Comparison of ENCODE assay signal across 1 cellular context in the genomic region with DNA sequence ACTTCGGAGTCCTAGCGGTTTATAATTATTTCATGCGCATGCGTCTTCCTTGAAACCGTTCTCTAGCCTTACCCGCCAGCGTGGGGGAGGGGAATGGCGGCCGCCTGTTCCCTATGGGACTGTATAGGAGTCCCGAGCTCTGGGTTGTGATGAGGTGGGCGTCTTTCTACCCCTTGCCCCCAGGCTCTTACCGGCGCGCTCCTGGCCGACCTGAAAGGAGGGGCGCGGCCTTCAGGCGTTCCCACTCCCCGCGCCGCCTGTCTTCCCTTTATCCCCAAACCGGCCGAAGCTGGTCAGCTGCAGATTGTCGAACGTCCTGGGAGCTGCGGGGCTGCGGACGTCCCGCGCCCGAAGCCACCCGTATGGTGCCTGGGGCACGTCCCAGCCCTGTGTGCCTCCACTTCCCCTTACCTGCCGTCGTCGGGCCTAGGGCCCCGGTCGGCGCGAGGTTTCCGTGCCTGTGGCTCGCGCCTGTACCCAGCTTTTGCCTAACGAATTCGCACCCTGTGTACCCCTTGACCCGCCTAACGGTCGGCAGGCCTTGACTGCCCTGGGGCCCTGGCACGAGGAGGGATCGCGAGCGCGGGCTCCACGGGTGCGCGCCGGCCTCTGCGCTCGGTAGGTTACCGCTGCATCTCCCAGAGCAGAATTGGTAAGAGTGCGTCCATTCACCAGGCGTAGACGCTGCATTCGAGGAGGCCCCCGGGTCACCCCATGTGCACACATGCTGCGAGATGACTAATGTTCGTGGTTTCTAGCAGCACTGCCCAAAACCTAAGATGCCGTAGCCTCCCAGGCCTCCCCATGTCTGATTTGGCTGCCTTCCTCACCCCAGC.
TF ChIP-seq lines count a peak whose summit lies in the region.

No MANE protein-coding gene starts in this region.

TF ChIP-seq in HEK293, 187 proteins besides CTCF, POLR2A, EP300 and RAD21 (continued from another document and continues in another):
- 0 out of 2 replicates have a peak, but pooled peaks have one; percentile 11 for TF ChIP-seq ZBTB8A (tag by site-specific recombination; IDR thresholded peaks at IDR 0.05)
- TF ChIP-seq ZSCAN18 (tag by site-specific recombination; IDR thresholded peaks at IDR 0.05) = no peak
- TF ChIP-seq ZNF398 (tag by site-specific recombination; IDR thresholded peaks at IDR 0.05) = no peak
- TF ChIP-seq, protein P1, sequence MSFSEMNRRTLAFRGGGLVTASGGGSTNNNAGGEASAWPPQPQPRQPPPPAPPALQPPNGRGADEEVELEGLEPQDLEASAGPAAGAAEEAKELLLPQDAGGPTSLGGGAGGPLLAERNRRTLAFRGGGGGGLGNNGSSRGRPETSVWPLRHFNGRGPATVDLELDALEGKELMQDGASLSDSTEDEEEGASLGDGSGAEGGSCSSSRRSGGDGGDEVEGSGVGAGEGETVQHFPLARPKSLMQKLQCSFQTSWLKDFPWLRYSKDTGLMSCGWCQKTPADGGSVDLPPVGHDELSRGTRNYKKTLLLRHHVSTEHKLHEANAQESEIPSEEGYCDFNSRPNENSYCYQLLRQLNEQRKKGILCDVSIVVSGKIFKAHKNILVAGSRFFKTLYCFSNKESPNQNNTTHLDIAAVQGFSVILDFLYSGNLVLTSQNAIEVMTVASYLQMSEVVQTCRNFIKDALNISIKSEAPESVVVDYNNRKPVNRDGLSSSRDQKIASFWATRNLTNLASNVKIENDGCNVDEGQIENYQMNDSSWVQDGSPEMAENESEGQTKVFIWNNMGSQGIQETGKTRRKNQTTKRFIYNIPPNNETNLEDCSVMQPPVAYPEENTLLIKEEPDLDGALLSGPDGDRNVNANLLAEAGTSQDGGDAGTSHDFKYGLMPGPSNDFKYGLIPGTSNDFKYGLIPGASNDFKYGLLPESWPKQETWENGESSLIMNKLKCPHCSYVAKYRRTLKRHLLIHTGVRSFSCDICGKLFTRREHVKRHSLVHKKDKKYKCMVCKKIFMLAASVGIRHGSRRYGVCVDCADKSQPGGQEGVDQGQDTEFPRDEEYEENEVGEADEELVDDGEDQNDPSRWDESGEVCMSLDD (tag by site-specific recombination; IDR thresholded peaks at IDR 0.05) = peak; percentile 42
- TF ChIP-seq OVOL3 (tag by site-specific recombination; IDR thresholded peaks at IDR 0.05) = peak; percentile 34; the same call in 1 of the 2 replicates
- peak; percentile 84 for TF ChIP-seq ZNF324 (tag by site-specific recombination; IDR thresholded peaks at IDR 0.05)
- peak; percentile 35 for TF ChIP-seq WT1 (tag by site-specific recombination; IDR thresholded peaks at IDR 0.05)
- peak; percentile 48; the same call in 1 of the 2 replicates for TF ChIP-seq SP7 (tag by site-specific recombination; IDR thresholded peaks at IDR 0.05)
- peak; percentile 49 for TF ChIP-seq KLF8 (tag by site-specific recombination; IDR thresholded peaks at IDR 0.05)
- peak; percentile 11; the same call in 1 of the 2 replicates for TF ChIP-seq ZNF394 (tag by site-specific recombination; IDR thresholded peaks at IDR 0.05; ENCODE audit: borderline replicate concordance)
- peak; percentile 46 for TF ChIP-seq KLF1 (tag by site-specific recombination; IDR thresholded peaks at IDR 0.05)
- TF ChIP-seq, protein P2, sequence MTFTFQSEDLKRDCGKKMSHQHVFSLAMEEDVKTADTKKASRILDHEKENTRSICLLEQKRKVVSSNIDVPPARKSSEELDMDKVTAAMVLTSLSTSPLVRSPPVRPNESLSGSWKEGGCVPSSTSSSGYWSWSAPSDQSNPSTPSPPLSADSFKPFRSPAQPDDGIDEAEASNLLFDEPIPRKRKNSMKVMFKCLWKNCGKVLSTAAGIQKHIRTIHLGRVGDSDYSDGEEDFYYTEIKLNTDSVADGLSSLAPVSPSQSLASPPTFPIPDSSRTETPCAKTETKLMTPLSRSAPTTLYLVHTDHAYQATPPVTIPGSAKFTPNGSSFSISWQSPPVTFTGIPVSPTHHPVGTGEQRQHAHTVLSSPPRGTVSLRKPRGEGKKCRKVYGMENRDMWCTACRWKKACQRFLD (tag by site-specific recombination; IDR thresholded peaks at IDR 0.05) = no peak
- TF ChIP-seq ZXDB (tag by site-specific recombination; IDR thresholded peaks at IDR 0.05) = peak; percentile 31
- TF ChIP-seq ZNF521 (tag by site-specific recombination; IDR thresholded peaks at IDR 0.05) = no peak
- TF ChIP-seq ZNF561 (tag by site-specific recombination; IDR thresholded peaks at IDR 0.05; ENCODE audit: borderline replicate concordance) = peak; percentile 32
- no peak; the same call in 1 of the 2 replicates for TF ChIP-seq ZNF660 (tag by site-specific recombination; IDR thresholded peaks at IDR 0.05)
- 0 out of 2 replicates have a peak, but pooled peaks have one; percentile 12 for TF ChIP-seq ZIC2 (tag by site-specific recombination; IDR thresholded peaks at IDR 0.05)
- TF ChIP-seq MYNN (tag by site-specific recombination; IDR thresholded peaks at IDR 0.05; ENCODE audit: borderline replicate concordance) = peak; percentile 53; the same call in 1 of the 2 replicates
- TF ChIP-seq REST (tag by site-specific recombination; IDR thresholded peaks at IDR 0.05) = 0 out of 2 replicates have a peak, but pooled peaks have one; percentile 19
- TF ChIP-seq ZNF146 (tag by site-specific recombination; IDR thresholded peaks at IDR 0.05) = no peak
- no peak for TF ChIP-seq ZNF133 (tag by site-specific recombination; IDR thresholded peaks at IDR 0.05)
- TF ChIP-seq ZNF664 (tag by site-specific recombination; IDR thresholded peaks at IDR 0.05) = no peak
- TF ChIP-seq GLIS2 (tag by site-specific recombination; IDR thresholded peaks at IDR 0.05) = peak; percentile 70
- TF ChIP-seq, protein P3, sequence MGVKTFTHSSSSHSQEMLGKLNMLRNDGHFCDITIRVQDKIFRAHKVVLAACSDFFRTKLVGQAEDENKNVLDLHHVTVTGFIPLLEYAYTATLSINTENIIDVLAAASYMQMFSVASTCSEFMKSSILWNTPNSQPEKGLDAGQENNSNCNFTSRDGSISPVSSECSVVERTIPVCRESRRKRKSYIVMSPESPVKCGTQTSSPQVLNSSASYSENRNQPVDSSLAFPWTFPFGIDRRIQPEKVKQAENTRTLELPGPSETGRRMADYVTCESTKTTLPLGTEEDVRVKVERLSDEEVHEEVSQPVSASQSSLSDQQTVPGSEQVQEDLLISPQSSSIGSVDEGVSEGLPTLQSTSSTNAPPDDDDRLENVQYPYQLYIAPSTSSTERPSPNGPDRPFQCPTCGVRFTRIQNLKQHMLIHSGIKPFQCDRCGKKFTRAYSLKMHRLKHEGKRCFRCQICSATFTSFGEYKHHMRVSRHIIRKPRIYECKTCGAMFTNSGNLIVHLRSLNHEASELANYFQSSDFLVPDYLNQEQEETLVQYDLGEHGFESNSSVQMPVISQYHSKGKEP (tag by site-specific recombination; IDR thresholded peaks at IDR 0.05) = no peak
- TF ChIP-seq, protein P4, sequence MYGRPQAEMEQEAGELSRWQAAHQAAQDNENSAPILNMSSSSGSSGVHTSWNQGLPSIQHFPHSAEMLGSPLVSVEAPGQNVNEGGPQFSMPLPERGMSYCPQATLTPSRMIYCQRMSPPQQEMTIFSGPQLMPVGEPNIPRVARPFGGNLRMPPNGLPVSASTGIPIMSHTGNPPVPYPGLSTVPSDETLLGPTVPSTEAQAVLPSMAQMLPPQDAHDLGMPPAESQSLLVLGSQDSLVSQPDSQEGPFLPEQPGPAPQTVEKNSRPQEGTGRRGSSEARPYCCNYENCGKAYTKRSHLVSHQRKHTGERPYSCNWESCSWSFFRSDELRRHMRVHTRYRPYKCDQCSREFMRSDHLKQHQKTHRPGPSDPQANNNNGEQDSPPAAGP (tag by site-specific recombination; IDR thresholded peaks at IDR 0.05) = peak; percentile 73; the same call in 1 of the 2 replicates
- TF ChIP-seq YY2 (tag by site-specific recombination; IDR thresholded peaks at IDR 0.05) = peak; percentile 89
- TF ChIP-seq ZNF518A (tag by site-specific recombination; conservative IDR thresholded peaks at IDR 0.05; ENCODE audit: low read depth) = no peak
- TF ChIP-seq ZNF596 (tag by site-specific recombination; IDR thresholded peaks at IDR 0.05) = no peak; the same call in 1 of the 2 replicates
- peak; percentile 32; the same call in 1 of the 2 replicates for TF ChIP-seq KLF7 (tag by site-specific recombination; IDR thresholded peaks at IDR 0.05; ENCODE audit: borderline replicate concordance)
- TF ChIP-seq ZNF76 (tag by site-specific recombination; IDR thresholded peaks at IDR 0.05; ENCODE audit: borderline replicate concordance, low read depth) = peak; percentile 53; the same call in 1 of the 2 replicates
- TF ChIP-seq YY1 (tag by site-specific recombination; IDR thresholded peaks at IDR 0.05) = peak; percentile 89
- TF ChIP-seq ZNF2 (tag by site-specific recombination; IDR thresholded peaks at IDR 0.05) = peak; percentile 63; the same call in 1 of the 2 replicates
- no peak for TF ChIP-seq HOXA7 (CRISPR knock-in tag; IDR thresholded peaks at IDR 0.05; ENCODE audit: borderline replicate concordance)
